Comparison of ENCODE assay signal across 1 cellular context in the genomic region with DNA sequence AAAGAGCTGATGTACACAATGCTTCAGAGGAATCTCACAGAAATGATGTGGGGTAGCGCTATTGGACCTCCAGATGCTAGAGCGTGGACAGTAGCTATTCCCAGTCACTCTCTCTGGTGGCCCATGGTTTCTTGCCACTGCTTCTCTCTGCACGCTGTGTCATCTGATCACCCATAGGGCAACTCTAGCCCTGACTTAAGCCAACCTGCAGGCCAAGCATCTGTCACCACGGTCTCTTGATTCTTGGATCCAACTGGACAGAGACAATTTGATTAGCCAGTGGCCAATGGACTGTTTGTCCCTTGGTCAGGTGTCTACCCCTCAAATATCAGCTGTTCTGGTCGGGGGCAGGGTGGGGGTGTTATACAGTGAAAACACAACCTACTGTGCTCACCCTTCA.
TF ChIP-seq lines count a peak whose summit lies in the region.

No MANE protein-coding gene starts in this region.

TF ChIP-seq in HepG2, 621 proteins besides CTCF, POLR2A, EP300 and RAD21:
- no peak for TF ChIP-seq MBNL3 (CRISPR knock-in tag; conservative IDR thresholded peaks at IDR 0.05)
TF ChIP-seq in HepG2: peak in this region for 0.
